11 cellular contexts compared by ENCODE assay signal in the genomic region with DNA sequence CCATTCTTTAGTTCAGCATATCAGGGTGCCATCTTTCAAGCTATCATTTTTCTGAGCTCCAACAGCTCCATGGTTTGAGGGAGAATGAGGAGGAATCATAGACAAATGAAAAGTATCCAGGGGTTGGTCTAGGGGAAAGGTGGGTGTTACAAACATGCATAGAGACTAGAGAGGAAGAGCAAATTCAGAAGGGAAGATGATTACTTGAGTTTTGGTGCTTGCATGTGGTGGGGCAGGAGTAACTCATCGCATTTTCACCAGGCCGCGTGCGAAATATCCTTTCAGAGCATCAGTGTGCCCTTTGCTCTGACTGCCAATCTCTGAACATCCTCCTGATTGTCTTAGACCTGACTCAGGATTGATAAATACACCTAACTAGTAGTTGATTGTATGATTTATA. TPM values are rescaled to one million over a fixed set of nuclear protein-coding genes. Genes with fewer than 3 reads are reported as not detected.
DNase-seq lines count a peak whose midpoint lies in the region; ATAC-seq lines count a peak whose summit lies in the region.
"Had no signal": no experiment of that assay in that cellular context is flagged by ENCODE, and none has a peak within 500 bp of the region (broad histone marks: within the 10 kb centered on the region; RNA-seq: fewer than 3 reads in every experiment).

No MANE protein-coding gene starts in this region.

- DNase-seq in Karpas-422 (peak; percentile 43), immature natural killer cell (no peak), activated gamma-delta T cell treated with Interleukin-2 at 50 U/mL for 16 hours (no peak), amniotic stem cell (lab: John Stamatoyannopoulos, UW) (no peak)
- DNase-seq in activated CD4-positive, alpha-beta T cell treated with anti-CD3 and anti-CD28 coated beads, Interleukin-2, amount 50 U/mL, for 48 hours: peak; percentile 43 to 52
- DNase-seq in stimulated activated naive CD4-positive, alpha-beta T cell treated with Interleukin-2 at 50 U/mL for 16 hours (lab: John Stamatoyannopoulos, UW): peak; percentile 17
- DNase-seq: NCI-H187 had no signal

- H2AFZ ChIP-seq in Karpas-422 (ENCODE audit: low read length): no peak overlapping the region

- no peaks in the 10 kb centered on the region for H4K20me1 ChIP-seq in Karpas-422 (ENCODE audit: insufficient read depth, low read depth, low read length)

- no peaks in the 10 kb centered on the region for H3K9me2 ChIP-seq in Karpas-422 (replicated peaks; ENCODE audit: insufficient read depth, low read length)

- H3K9me3 ChIP-seq in Karpas-422 (ENCODE audit: low read length): no peaks in the 10 kb centered on the region
- H3K9me3 ChIP-seq: suprapubic skin had no signal

- H3K36me3 ChIP-seq in Karpas-422 (ENCODE audit: insufficient read depth, low read length): no peaks in the 10 kb centered on the region
- H3K36me3 ChIP-seq: suprapubic skin had no signal

- peak overlapping the region; percentile 79 to 88 (median 84) for H3K4me3 Mint-ChIP-seq in immature natural killer cell
- H3K4me3 Mint-ChIP-seq: neural crest cell had no signal

- H3K4me3 ChIP-seq in Karpas-422 (ENCODE audit: low read length): no peak overlapping the region

- H3K27me3 Mint-ChIP-seq in immature natural killer cell (ENCODE audit: low read depth in 3 of 3): peaks cover 22 to 26% (median 23%) of the 10 kb centered on the region in 3 donors

- ATAC-seq in HG02885 (IDR thresholded peaks at IDR 0.05; ENCODE audit: poor library complexity, unreplicated experiment): no peak

- H3K79me2 ChIP-seq in Karpas-422 (ENCODE audit: low read length): peaks cover 9% of the 10 kb centered on the region

- H3K9me3 Mint-ChIP-seq in immature natural killer cell: no peaks in the 10 kb centered on the region
- H3K9me3 Mint-ChIP-seq: neural crest cell had no signal

- H3K36me3 Mint-ChIP-seq in immature natural killer cell: peaks cover 0 to 6% (median 0%) of the 10 kb centered on the region in 3 donors

- H3K4me1 Mint-ChIP-seq in immature natural killer cell: peaks cover 64 to 72% of the 10 kb centered on the region in 2 donors

- no peaks in the 10 kb centered on the region for H3K27me3 ChIP-seq in Karpas-422 (ENCODE audit: low read length)
- H3K27me3 ChIP-seq: suprapubic skin had no signal

- H3K4me2 ChIP-seq in Karpas-422 (ENCODE audit: low read depth, low read length, poor library complexity, severe bottlenecking): peak overlapping the region; percentile 52

- peak overlapping the region; percentile 54 for H3K9ac ChIP-seq in Karpas-422 (ENCODE audit: low read length)

- peak overlapping the region; percentile 98 for H3K27ac ChIP-seq in Karpas-422 (ENCODE audit: low read length)

- H3K4me1 ChIP-seq in Karpas-422 (ENCODE audit: low read length): peaks cover 75% of the 10 kb centered on the region

- H3K27ac Mint-ChIP-seq in immature natural killer cell: peak overlapping the region; percentile 87 to 96 (median 94)

RNA-seq across cellular contexts. Expression of a gene that starts 7.7 kb away (rescaled TPM):
- total RNA-seq in Karpas-422 (2014; rRNA removed; shearing (Covaris generic); ENCODE audit: low replicate concordance): 8.8 and 16.8 TPM in 2 replicates
- 1 to 10 TPM; 1.9 to 5.3 (median 2.4) TPM for polyA plus RNA-seq in immature natural killer cell

RNA-seq across cellular contexts. Expression of a gene that starts 28.3 kb away (rescaled TPM):
- 154 and 205 TPM in 2 replicates for total RNA-seq in Karpas-422 (2014; rRNA removed; shearing (Covaris generic); ENCODE audit: low replicate concordance)
- 100 to 1,000 TPM; 109 to 140 (median 134) TPM for polyA plus RNA-seq in immature natural killer cell

RNA-seq across cellular contexts. Expression of a gene that starts 51.8 kb away (rescaled TPM):
- total RNA-seq in Karpas-422 (2014; rRNA removed; shearing (Covaris generic); ENCODE audit: low replicate concordance): not detected in 2 replicates
- under 1 TPM in 2 of 3 donors, not detected in 1; 0.08 to 0.25 TPM for polyA plus RNA-seq in immature natural killer cell
- total RNA-seq: astrocyte, neural crest cell had no signal

Comparison
In these comparisons a context has a peak if more than half of its experiments do, and no peak if none do; other contexts are left out.
1. DNase-seq: peak in Karpas-422 (single experiment), activated CD4-positive, alpha-beta T cell treated with anti-CD3 and anti-CD28 coated beads, Interleukin-2, amount 50 U/mL, for 48 hours (2 of 2) and stimulated activated naive CD4-positive, alpha-beta T cell treated with Interleukin-2 at 50 U/mL for 16 hours (single experiment); none in immature natural killer cell (0 of 3), activated gamma-delta T cell treated with Interleukin-2 at 50 U/mL for 16 hours (single experiment) and amniotic stem cell (single experiment).